Comparison of ENCODE assay signal across 8 cellular contexts in genomic region chr1:155321577-155322497, GRCh38. TPM values are rescaled to one million over a fixed set of nuclear protein-coding genes. Genes with fewer than 3 reads are reported as not detected.
DNase-seq lines count a peak whose midpoint lies in the region; ATAC-seq and TF ChIP-seq lines count a peak whose summit lies in the region.

No MANE protein-coding gene starts in this region.

- DNase-seq in ELF-1 (ENCODE audit: low read depth, low spot score) (peak; percentile 34), SK-N-DZ (ENCODE audit: low spot score) (peak; percentile 61), fibroblast of mammary gland (ENCODE audit: low read depth) (no peak), retina (peak; percentile 49), GOT3 (lab: John Stamatoyannopoulos, UW) (no peak), HK-2 (ENCODE audit: unreplicated experiment) (no peak)

- H3K4me3 ChIP-seq in fibroblast of mammary gland (ENCODE audit: control insufficient read depth, low read depth, low read length) = peak overlapping the region; percentile 86

- no peak for ATAC-seq in GM18517 (IDR thresholded peaks at IDR 0.05; ENCODE audit: unreplicated experiment)
- no peak for ATAC-seq in GM18511 (IDR thresholded peaks at IDR 0.05; ENCODE audit: unreplicated experiment)

- TF ChIP-seq CTCF in fibroblast of mammary gland (conservative IDR thresholded peaks at IDR 0.05; ENCODE audit: control insufficient read depth, insufficient read depth, low read depth, low read length) = no peak

RNA-seq across cellular contexts. Expression of gene RUSC1, which starts 1.1 kb away (rescaled TPM):
- 74.4 and 75.3 TPM in 2 replicates for polyA plus RNA-seq in SK-N-DZ (2014; cell fraction: cytosol; rRNA removed)
- polyA plus RNA-seq in SK-N-DZ (2014; cell fraction: nucleus; rRNA removed) = 180 and 205 TPM in 2 replicates

RNA-seq across cellular contexts. Expression of gene FDPS, which starts 13.2 kb away (rescaled TPM):
- polyA plus RNA-seq in SK-N-DZ (2014; cell fraction: cytosol; rRNA removed) = 505 and 561 TPM in 2 replicates
- 622 and 644 TPM in 2 replicates for polyA plus RNA-seq in SK-N-DZ (2014; cell fraction: nucleus; rRNA removed)

RNA-seq across cellular contexts. Expression of gene PKLR, which starts 20.6 kb away (rescaled TPM):
- not detected in 2 replicates for polyA plus RNA-seq in SK-N-DZ (2014; cell fraction: cytosol; rRNA removed)
- not detected in 2 replicates for polyA plus RNA-seq in SK-N-DZ (2014; cell fraction: nucleus; rRNA removed)

RNA-seq across cellular contexts. Expression of gene HCN3, which starts 44.6 kb away (rescaled TPM):
- polyA plus RNA-seq in SK-N-DZ (2014; cell fraction: cytosol; rRNA removed) = 14.5 and 24.3 TPM in 2 replicates
- polyA plus RNA-seq in SK-N-DZ (2014; cell fraction: nucleus; rRNA removed) = 80.0 and 137 TPM in 2 replicates

RNA-seq across cellular contexts. Expression of gene CLK2, which starts 48.5 kb away (rescaled TPM):
- 33.7 and 34.1 TPM in 2 replicates for polyA plus RNA-seq in SK-N-DZ (2014; cell fraction: cytosol; rRNA removed)
- 287 and 348 TPM in 2 replicates for polyA plus RNA-seq in SK-N-DZ (2014; cell fraction: nucleus; rRNA removed)

Comparison
In these comparisons a context has a peak if more than half of its experiments do, and no peak if none do; other contexts are left out.
1. DNase-seq: peak in ELF-1 (single experiment), SK-N-DZ (single experiment) and retina (single experiment); none in fibroblast of mammary gland (single experiment), GOT3 (single experiment) and HK-2 (single experiment).